In genomic region chr10:6208781-6209235, GRCh38 we compare ENCODE assay signal across 15 cellular contexts. TPM values are rescaled to one million over a fixed set of nuclear protein-coding genes. Genes with fewer than 3 reads are reported as not detected.
DNase-seq lines count a peak whose midpoint lies in the region; ATAC-seq and TF ChIP-seq lines count a peak whose summit lies in the region.
"Had no signal": no experiment of that assay in that cellular context is flagged by ENCODE, and none has a peak within 500 bp of the region (broad histone marks: within the 10 kb centered on the region; RNA-seq: fewer than 3 reads in every experiment).

No MANE protein-coding gene starts in this region.

- H3K9me3 ChIP-seq in OCI-LY7 (ENCODE audit: low read length) (no peaks in the 10 kb centered on the region), subcutaneous abdominal adipose tissue (ENCODE audit: control insufficient read depth in 5 of 5, low read length in 5 of 5) (no peaks in the 10 kb centered on the region)
- H3K9me3 ChIP-seq: stomach had no signal

- H3K27ac Mint-ChIP-seq in activated CD4-positive, alpha-beta T cell treated with anti-CD3 and anti-CD28 coated beads, Interleukin-2, amount 10 ng/mL, durations not matched to agents 24 days and 14 days: peak overlapping the region; percentile 20
- H3K27ac Mint-ChIP-seq: activated B cell treated with CpG ODN at 0.5 μM for 24 hours had no signal

- H3K36me3 Mint-ChIP-seq in activated CD4-positive, alpha-beta T cell treated with anti-CD3 and anti-CD28 coated beads, Interleukin-2, amount 10 ng/mL, durations not matched to agents 24 days and 14 days (ENCODE audit: low read depth): peaks cover 22% of the 10 kb centered on the region

- no peak for DNase-seq in activated CD4-positive, alpha-beta T cell treated with anti-CD3 and anti-CD28 coated beads, Interleukin-2, amount 10 ng/mL, durations not matched to agents 24 days and 14 days
- no peak for DNase-seq in activated CD4-positive, alpha-beta T cell treated with anti-CD3 and anti-CD28 coated beads, Interleukin-2, amount 50 U/mL, for 48 hours
- peak; percentile 40 for DNase-seq in OCI-LY7 (ENCODE audit: low spot score)
- DNase-seq in left kidney (ENCODE audit: low read depth, low spot score): peak; percentile 72
- no peak for DNase-seq in activated CD8-positive, alpha-beta memory T cell treated with anti-CD3 and anti-CD28 coated beads, Interleukin-2, amount 50 U/mL, for 4 hours
- DNase-seq: activated B cell treated with CpG ODN at 0.5 μM for 24 hours; DMS53; MM.1S; naive thymus-derived CD4-positive, alpha-beta T cell; stomach had no signal

- peak overlapping the region; percentile 32 for H3K4me3 ChIP-seq in OCI-LY7 (ENCODE audit: low read depth, low read length, poor library complexity, severe bottlenecking)
- H3K4me3 ChIP-seq in subcutaneous abdominal adipose tissue (ENCODE audit: low read depth in 1 of 5, low read length in 5 of 5): peak overlapping the region in 4 of 5 donors; percentile 13 to 68 (median 39)
- H3K4me3 ChIP-seq: stomach had no signal

- no peaks in the 10 kb centered on the region for H3K27me3 Mint-ChIP-seq in activated CD4-positive, alpha-beta T cell treated with anti-CD3 and anti-CD28 coated beads, Interleukin-2, amount 10 ng/mL, durations not matched to agents 24 days and 14 days
- H3K27me3 Mint-ChIP-seq: activated B cell treated with CpG ODN at 0.5 μM for 24 hours; naive thymus-derived CD4-positive, alpha-beta T cell had no signal

- no peaks in the 10 kb centered on the region for H3K9me3 Mint-ChIP-seq in activated CD4-positive, alpha-beta T cell treated with anti-CD3 and anti-CD28 coated beads, Interleukin-2, amount 10 ng/mL, durations not matched to agents 24 days and 14 days
- H3K9me3 Mint-ChIP-seq: activated B cell treated with CpG ODN at 0.5 μM for 24 hours; naive thymus-derived CD4-positive, alpha-beta T cell had no signal

- H3K4me2 ChIP-seq in OCI-LY7 (ENCODE audit: low read length): peak overlapping the region; percentile 63

- ATAC-seq in GM21576 (IDR thresholded peaks at IDR 0.05; ENCODE audit: unreplicated experiment) (no peak), HG03571 (IDR thresholded peaks at IDR 0.05; ENCODE audit: unreplicated experiment) (no peak)
- ATAC-seq: esophagus mucosa; left lobe of liver; naive thymus-derived CD4-positive, alpha-beta T cell had no signal

- peak overlapping the region in 3 of 5 donors; percentile 26 to 42 (median 41) for H3K9ac ChIP-seq in subcutaneous abdominal adipose tissue (ENCODE audit: low read length in 5 of 5)

- H3K4me1 ChIP-seq in OCI-LY7 (ENCODE audit: insufficient read depth, low read length, poor library complexity, severe bottlenecking) (peaks cover 38% of the 10 kb centered on the region), subcutaneous abdominal adipose tissue (ENCODE audit: control insufficient read depth in 5 of 5, insufficient read depth in 5 of 5, low read length in 5 of 5) (peaks cover 9 to 68% (median 58%) of the 10 kb centered on the region in 5 donors)

- peaks cover 29% of the 10 kb centered on the region for H3K4me1 Mint-ChIP-seq in activated CD4-positive, alpha-beta T cell treated with anti-CD3 and anti-CD28 coated beads, Interleukin-2, amount 10 ng/mL, durations not matched to agents 24 days and 14 days

- CTCF ChIA-PET in OCI-LY7 (lab: Charles Lee; ENCODE audit: unreplicated experiment): no interaction called here

- POLR2A ChIA-PET in OCI-LY7 (lab: Charles Lee): no interaction called here

- no peak for TF ChIP-seq CTCF in OCI-LY7 (conservative IDR thresholded peaks at IDR 0.05; ENCODE audit: low read length)

- H3K36me3 ChIP-seq in OCI-LY7 (ENCODE audit: insufficient read depth, low read length): peaks cover 55% of the 10 kb centered on the region
- H3K36me3 ChIP-seq in subcutaneous abdominal adipose tissue (ENCODE audit: control insufficient read depth in 5 of 5, insufficient read depth in 5 of 5, low read length in 5 of 5): peaks cover 0 to 44% (median 24%) of the 10 kb centered on the region in 5 donors

- H3K79me2 ChIP-seq in OCI-LY7 (ENCODE audit: insufficient read depth, low read depth, low read length): peaks cover 80% of the 10 kb centered on the region

- no peak overlapping the region for H3K4me3 Mint-ChIP-seq in activated CD4-positive, alpha-beta T cell treated with anti-CD3 and anti-CD28 coated beads, Interleukin-2, amount 10 ng/mL, durations not matched to agents 24 days and 14 days
- H3K4me3 Mint-ChIP-seq: activated B cell treated with CpG ODN at 0.5 μM for 24 hours had no signal

- no peaks in the 10 kb centered on the region for H3K9me2 ChIP-seq in OCI-LY7 (ENCODE audit: insufficient read depth, low read length)

- H2AFZ ChIP-seq in OCI-LY7 (ENCODE audit: low read length): no peak overlapping the region

- H3K27me3 ChIP-seq in subcutaneous abdominal adipose tissue (ENCODE audit: control insufficient read depth in 5 of 5, insufficient read depth in 4 of 5, low read length in 5 of 5): no peaks in the 10 kb centered on the region
- H3K27me3 ChIP-seq: stomach had no signal

- peaks cover 30% of the 10 kb centered on the region for H4K20me1 ChIP-seq in OCI-LY7 (ENCODE audit: insufficient read depth, low read length)

- peak overlapping the region; percentile 32 for H3K27ac ChIP-seq in OCI-LY7 (ENCODE audit: low read depth, low read length, poor library complexity, severe bottlenecking)
- H3K27ac ChIP-seq in subcutaneous abdominal adipose tissue (ENCODE audit: low read depth, low read length): peak overlapping the region; percentile 50

- BruUV-seq in OCI-LY7 (replicated peaks; lab: Mats Ljungman, UMichigan): no TSS peak

- intact Hi-C loops in activated CD4-positive, alpha-beta T cell treated with anti-CD3 and anti-CD28 coated beads, Interleukin-2, amount 10 ng/mL, durations not matched to agents 24 days and 14 days (cut with micrococcal nuclease): no loop called here
- intact Hi-C loops in OCI-LY7 (cut with micrococcal nuclease; ENCODE audit: unreplicated experiment): no loop called here

RNA-seq across cellular contexts. Expression of gene PFKFB3, which starts 6.1 kb away (rescaled TPM):
- 108 TPM in 2 replicates for total RNA-seq in activated CD4-positive, alpha-beta T cell treated with anti-CD3 and anti-CD28 coated beads, Interleukin-2, amount 10 ng/mL, durations not matched to agents 24 days and 14 days
- 29.0 and 33.7 TPM in 2 replicates for total RNA-seq in OCI-LY7 (2014; rRNA removed; shearing (Covaris generic))
- 36.7 and 50.7 TPM in 2 replicates for total RNA-seq in OCI-LY7 (2022)

Comparison
In these comparisons a context has a peak if more than half of its experiments do, and no peak if none do; other contexts are left out.
1. DNase-seq: peak in OCI-LY7 (single experiment) and left kidney (single experiment); none in activated CD4-positive, alpha-beta T cell treated with anti-CD3 and anti-CD28 coated beads, Interleukin-2, amount 10 ng/mL, durations not matched to agents 24 days and 14 days (single experiment), activated CD4-positive, alpha-beta T cell treated with anti-CD3 and anti-CD28 coated beads, Interleukin-2, amount 50 U/mL, for 48 hours (0 of 2) and activated CD8-positive, alpha-beta memory T cell treated with anti-CD3 and anti-CD28 coated beads, Interleukin-2, amount 50 U/mL, for 4 hours (single experiment).